Comparison of ENCODE assay signal across 1 cellular context in genomic region chr7:142104550-142105527, GRCh38.
TF ChIP-seq lines count a peak whose summit lies in the region.

No MANE protein-coding gene starts in this region.

TF ChIP-seq in HepG2, 621 proteins besides CTCF, POLR2A, EP300 and RAD21 (continued from another document and continues in another):
- peak; percentile 81 for TF ChIP-seq FOXP4 (CRISPR knock-in tag; IDR thresholded peaks at IDR 0.05)
- TF ChIP-seq ZNF770 (CRISPR knock-in tag; IDR thresholded peaks at IDR 0.05): no peak
- no peak for TF ChIP-seq ZFX (CRISPR knock-in tag; IDR thresholded peaks at IDR 0.05; ENCODE audit: low read depth)
- TF ChIP-seq ZC3H4 (CRISPR knock-in tag; IDR thresholded peaks at IDR 0.05; ENCODE audit: borderline replicate concordance): no peak
- TF ChIP-seq ZNF407 (CRISPR knock-in tag; IDR thresholded peaks at IDR 0.05; ENCODE audit: not compliant biosample characterization): no peak
- TF ChIP-seq HMG20A (CRISPR knock-in tag; IDR thresholded peaks at IDR 0.05; ENCODE audit: borderline replicate concordance): peak; percentile 87
- no peak for TF ChIP-seq ATF2 (CRISPR knock-in tag; IDR thresholded peaks at IDR 0.05)
- TF ChIP-seq SRSF1 (optimal IDR thresholded peaks at IDR 0.05; ENCODE audit: low read depth, low read length): no peak
- TF ChIP-seq AHDC1 (CRISPR knock-in tag; IDR thresholded peaks at IDR 0.05; ENCODE audit: borderline replicate concordance): peak; percentile 60; the same call in 1 of the 2 replicates
- TF ChIP-seq ZNF562 (CRISPR knock-in tag; IDR thresholded peaks at IDR 0.05; ENCODE audit: borderline replicate concordance): no peak
- TF ChIP-seq EHMT2 (IDR thresholded peaks at IDR 0.05; ENCODE audit: borderline replicate concordance, low read depth, low read length): 0 out of 2 replicates have a peak, but pooled peaks have one; percentile 36
- peak; percentile 45; the same call in 1 of the 2 replicates for TF ChIP-seq MED1 (CRISPR knock-in tag; IDR thresholded peaks at IDR 0.05)
- TF ChIP-seq REPIN1 (CRISPR knock-in tag; IDR thresholded peaks at IDR 0.05; ENCODE audit: borderline replicate concordance, low read depth): no peak
- TF ChIP-seq ZNF44 (CRISPR knock-in tag; IDR thresholded peaks at IDR 0.05): no peak
- TF ChIP-seq ARHGAP35 (CRISPR knock-in tag; IDR thresholded peaks at IDR 0.05; ENCODE audit: borderline replicate concordance): no peak
- no peak for TF ChIP-seq ATF7 (IDR thresholded peaks at IDR 0.05)
- TF ChIP-seq ATF7 (CRISPR knock-in tag; IDR thresholded peaks at IDR 0.05): no peak
- no peak for TF ChIP-seq KAT2B (IDR thresholded peaks at IDR 0.05; ENCODE audit: borderline replicate concordance, low read depth, low read length)
- no peak for TF ChIP-seq TSC22D2 (CRISPR knock-in tag; IDR thresholded peaks at IDR 0.05; ENCODE audit: borderline replicate concordance)
- no peak for TF ChIP-seq ZNF513 (CRISPR knock-in tag; conservative IDR thresholded peaks at IDR 0.05)
- no peak for TF ChIP-seq REL (CRISPR knock-in tag; conservative IDR thresholded peaks at IDR 0.05)
- TF ChIP-seq RAD51 (IDR thresholded peaks at IDR 0.05; ENCODE audit: borderline replicate concordance): no peak
- no peak for TF ChIP-seq RFXANK (CRISPR knock-in tag; IDR thresholded peaks at IDR 0.05)
- no peak for TF ChIP-seq ZNF264 (CRISPR knock-in tag; IDR thresholded peaks at IDR 0.05)
- no peak for TF ChIP-seq ZNF136 (CRISPR knock-in tag; IDR thresholded peaks at IDR 0.05; ENCODE audit: low read depth)
- TF ChIP-seq ZBTB7A (CRISPR knock-in tag; IDR thresholded peaks at IDR 0.05): no peak
- TF ChIP-seq ZNF24 (IDR thresholded peaks at IDR 0.05): no peak
- TF ChIP-seq ARID3A (IDR thresholded peaks at IDR 0.05; ENCODE audit: low read depth, low read length): peak; percentile 70
- TF ChIP-seq ZNF629 (CRISPR knock-in tag; conservative IDR thresholded peaks at IDR 0.05): no peak
- TF ChIP-seq ATF3 (CRISPR knock-in tag; IDR thresholded peaks at IDR 0.05): no peak
- no peak for TF ChIP-seq PCBP2 (optimal IDR thresholded peaks at IDR 0.05; ENCODE audit: low read depth, low read length, poor library complexity, severe bottlenecking)
- TF ChIP-seq KLF6 (CRISPR knock-in tag; IDR thresholded peaks at IDR 0.05): no peak
- TF ChIP-seq ZBTB38 (CRISPR knock-in tag; IDR thresholded peaks at IDR 0.05): no peak
